ENCODE assay signal across 10 cellular contexts in the genomic region with DNA sequence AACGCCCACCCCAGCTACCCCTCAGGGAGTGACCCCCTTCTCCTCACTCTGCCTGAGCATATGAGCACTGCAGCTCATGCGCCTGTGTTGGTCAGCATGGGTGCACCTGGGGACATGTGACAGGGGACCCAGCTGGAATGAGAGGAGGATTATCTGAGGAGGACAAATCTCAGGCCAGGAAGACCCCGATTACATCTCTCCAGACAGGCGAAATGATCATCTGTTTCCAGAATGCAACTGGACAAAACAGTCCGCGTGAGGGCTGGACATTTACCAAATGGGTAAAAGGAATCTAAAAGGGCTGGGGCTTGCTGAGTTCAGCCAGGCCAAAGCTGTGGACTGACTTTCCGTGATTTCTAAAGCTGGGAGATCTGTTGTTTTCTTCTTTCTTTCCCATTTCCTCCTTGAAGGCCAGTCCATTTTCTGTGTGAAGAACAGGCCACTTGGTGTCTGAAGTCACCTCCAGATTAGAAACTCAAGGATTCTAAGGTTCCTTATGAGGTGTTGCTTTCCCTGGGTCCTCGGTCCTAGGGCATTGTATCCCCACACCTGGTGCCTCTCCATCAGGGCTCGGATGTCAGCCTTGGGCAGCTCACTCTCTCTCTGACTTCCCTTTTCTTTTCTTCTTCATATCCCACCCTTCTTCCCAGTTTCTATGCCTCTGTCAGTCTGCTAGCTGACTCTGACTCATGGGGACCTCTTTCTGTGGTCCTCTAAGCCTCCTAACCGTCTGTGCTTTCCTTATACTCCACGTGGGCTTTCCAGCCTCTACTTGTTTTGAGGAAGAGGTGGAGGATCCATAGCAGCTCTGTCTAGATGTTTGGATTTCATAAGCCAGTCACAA. TPM values are rescaled to one million over a fixed set of nuclear protein-coding genes. Genes with fewer than 3 reads are reported as not detected.
DNase-seq lines count a peak whose midpoint lies in the region; ATAC-seq and TF ChIP-seq lines count a peak whose summit lies in the region.
"Had no signal": no experiment of that assay in that cellular context is flagged by ENCODE, and none has a peak within 500 bp of the region (broad histone marks: within the 10 kb centered on the region; RNA-seq: fewer than 3 reads in every experiment).

No MANE protein-coding gene starts in this region.

- peaks cover 29 to 70% of the 10 kb centered on the region in 2 donors for H3K27me3 Mint-ChIP-seq in effector memory CD8-positive, alpha-beta T cell

- H3K27me3 ChIP-seq in esophagus (ENCODE audit: control insufficient read depth in 1 of 2, insufficient read depth in 2 of 2, low read length in 2 of 2) = no peaks in the 10 kb centered on the region
- no peaks in the 10 kb centered on the region for H3K27me3 ChIP-seq in mesenchymal stem cell (ENCODE audit: control insufficient read depth in 1 of 2, insufficient read depth in 1 of 2, low read length in 2 of 2)

- H3K9me3 Mint-ChIP-seq in stimulated activated effector memory CD8-positive, alpha-beta T cell treated with anti-CD3 and anti-CD28 coated beads, Interleukin-12 subunit alpha, Interleukin-12 subunit beta, amount 100 ng/mL, for 72 hours = no peaks in the 10 kb centered on the region
- H3K9me3 Mint-ChIP-seq in effector memory CD8-positive, alpha-beta T cell = no peaks in the 10 kb centered on the region

- H3K36me3 ChIP-seq in esophagus (ENCODE audit: control insufficient read depth in 2 of 2, insufficient read depth in 2 of 2, low read length in 1 of 2) (no peaks in the 10 kb centered on the region), mesenchymal stem cell (ENCODE audit: control insufficient read depth in 1 of 2, insufficient read depth in 2 of 2, low read depth in 1 of 2, low read length in 2 of 2) (no peaks in the 10 kb centered on the region)

- H2BK120ac ChIP-seq in mesenchymal stem cell (ENCODE audit: low read depth, low read length) = peak overlapping the region; percentile 27

- no peak for TF ChIP-seq CTCF in VCaP (conservative IDR thresholded peaks at IDR 0.05)

- H3K9ac ChIP-seq in mesenchymal stem cell (ENCODE audit: low read length) = peak overlapping the region; percentile 74

- no peak overlapping the region for H3K4me2 ChIP-seq in mesenchymal stem cell (ENCODE audit: low read length, poor library complexity, severe bottlenecking)

- H3K27ac ChIP-seq in VCaP (peak overlapping the region; percentile 1; the same call in 1 of the 2 replicates), esophagus (ENCODE audit: low read depth in 2 of 2, low read length in 1 of 2) (peak overlapping the region; percentile 26 to 53), mesenchymal stem cell (ENCODE audit: low read length, poor library complexity, severe bottlenecking) (peak overlapping the region; percentile 55), temporal lobe (ENCODE audit: low read depth, low read length) (peak overlapping the region; percentile 45)

- H2AFZ ChIP-seq in mesenchymal stem cell (ENCODE audit: low read depth, low read length) = no peak overlapping the region

- no peak overlapping the region for H2AK5ac ChIP-seq in mesenchymal stem cell (ENCODE audit: low read length, severe bottlenecking)

- no peak for ATAC-seq in HG03108 (IDR thresholded peaks at IDR 0.05; ENCODE audit: unreplicated experiment)
- no peak for ATAC-seq in stimulated activated effector memory CD8-positive, alpha-beta T cell treated with anti-CD3 and anti-CD28 coated beads, Interleukin-12 subunit alpha, Interleukin-12 subunit beta, amount 100 ng/mL, for 72 hours
- no peak for ATAC-seq in effector memory CD8-positive, alpha-beta T cell (replicated peaks)

- H3K4me3 Mint-ChIP-seq in stimulated activated effector memory CD8-positive, alpha-beta T cell treated with anti-CD3 and anti-CD28 coated beads, Interleukin-12 subunit alpha, Interleukin-12 subunit beta, amount 100 ng/mL, for 72 hours = no peak overlapping the region
- H3K4me3 Mint-ChIP-seq in effector memory CD8-positive, alpha-beta T cell = no peak overlapping the region

- no peaks in the 10 kb centered on the region for H3K36me3 Mint-ChIP-seq in stimulated activated effector memory CD8-positive, alpha-beta T cell treated with anti-CD3 and anti-CD28 coated beads, Interleukin-12 subunit alpha, Interleukin-12 subunit beta, amount 100 ng/mL, for 72 hours
- H3K36me3 Mint-ChIP-seq in effector memory CD8-positive, alpha-beta T cell (ENCODE audit: insufficient read depth) = no peaks in the 10 kb centered on the region

- 58 to 63% methylated on average over 11 of the region's 11 CpGs for WGBS in esophagus, 2 donors
- WGBS in mesenchymal stem cell = 93% methylated on average over 10 of the region's 11 CpGs

- H3K14ac ChIP-seq in mesenchymal stem cell (ENCODE audit: low read length in 2 of 2) = no peak overlapping the region

- H3K9me3 ChIP-seq in esophagus (ENCODE audit: control insufficient read depth in 2 of 2, insufficient read depth in 1 of 2, low read depth in 1 of 2, low read length in 1 of 2) (no peaks in the 10 kb centered on the region), mesenchymal stem cell (ENCODE audit: control insufficient read depth, low read length) (no peaks in the 10 kb centered on the region)

- H3K23ac ChIP-seq in mesenchymal stem cell (ENCODE audit: low read length in 2 of 2) = no peak overlapping the region

- H3K4me3 ChIP-seq in esophagus (ENCODE audit: low read depth in 1 of 2, low read length in 2 of 2) (no peak overlapping the region), mesenchymal stem cell (ENCODE audit: insufficient read depth in 1 of 2, low read depth in 1 of 2, low read length in 2 of 2) (no peak overlapping the region)

- peak overlapping the region; percentile 2 for H4K8ac ChIP-seq in mesenchymal stem cell (ENCODE audit: low read length)

- no peak overlapping the region for H4K91ac ChIP-seq in mesenchymal stem cell (ENCODE audit: low read length)

- no peak overlapping the region for H3K27ac Mint-ChIP-seq in stimulated activated effector memory CD8-positive, alpha-beta T cell treated with anti-CD3 and anti-CD28 coated beads, Interleukin-12 subunit alpha, Interleukin-12 subunit beta, amount 100 ng/mL, for 72 hours
- H3K27ac Mint-ChIP-seq in effector memory CD8-positive, alpha-beta T cell = no peak overlapping the region

- no peak overlapping the region for H3K4ac ChIP-seq in mesenchymal stem cell (ENCODE audit: low read depth in 1 of 2, low read length in 2 of 2)

- peak overlapping the region; percentile 1 to 37 for H2BK12ac ChIP-seq in mesenchymal stem cell (ENCODE audit: low read length in 2 of 2)

- H2BK15ac ChIP-seq in mesenchymal stem cell (ENCODE audit: low read depth, poor library complexity, severe bottlenecking) = no peak overlapping the region

- H3K4me1 Mint-ChIP-seq in stimulated activated effector memory CD8-positive, alpha-beta T cell treated with anti-CD3 and anti-CD28 coated beads, Interleukin-12 subunit alpha, Interleukin-12 subunit beta, amount 100 ng/mL, for 72 hours = peaks cover 6% of the 10 kb centered on the region
- H3K4me1 Mint-ChIP-seq in effector memory CD8-positive, alpha-beta T cell (ENCODE audit: low read depth in 2 of 2) = no peaks in the 10 kb centered on the region

- H3K18ac ChIP-seq in mesenchymal stem cell (ENCODE audit: low read depth in 1 of 2, low read length in 2 of 2) = peak overlapping the region in 1 of 2 experiments; percentile 12

- H3K4me1 ChIP-seq in esophagus (ENCODE audit: control insufficient read depth in 2 of 2, insufficient read depth in 2 of 2, low read length in 1 of 2) = no peaks in the 10 kb centered on the region
- peaks cover 23% of the 10 kb centered on the region for H3K4me1 ChIP-seq in mesenchymal stem cell (ENCODE audit: control insufficient read depth, insufficient read depth, low read depth, low read length)

- no peak overlapping the region for H2BK5ac ChIP-seq in mesenchymal stem cell (ENCODE audit: low read depth, low read length, poor library complexity, severe bottlenecking)

- DNase-seq in mesenchymal stem cell = peak; percentile 36
- DNase-seq in NCI-H1930 (lab: John Stamatoyannopoulos, UW) = no peak
- no peak for DNase-seq in stimulated activated effector memory CD8-positive, alpha-beta T cell treated with anti-CD3 and anti-CD28 coated beads, Interleukin-12 subunit alpha, Interleukin-12 subunit beta, amount 100 ng/mL, for 72 hours (ENCODE audit: low spot score in 2 of 2)
- DNase-seq in effector memory CD8-positive, alpha-beta T cell = no peak
- DNase-seq: activated CD4-positive, alpha-beta T cell treated with anti-CD3 and anti-CD28 coated beads for 48 hours; NCI-H226 had no signal

- no peaks in the 10 kb centered on the region for H3K79me1 ChIP-seq in mesenchymal stem cell (replicated peaks; ENCODE audit: low read length, poor library complexity, severe bottlenecking)

RNA-seq across cellular contexts. Expression of gene PLTP, which starts 8.2 kb away (rescaled TPM):
- polyA plus RNA-seq in esophagus = 10 to 100 TPM; 27.0 to 27.2 TPM
- polyA plus RNA-seq in mesenchymal stem cell (2013, experiment 1 of 2) = 175 TPM
- polyA plus RNA-seq in mesenchymal stem cell (2013, experiment 2 of 2) = 164 TPM
- total RNA-seq in temporal lobe = 18.2 TPM

RNA-seq across cellular contexts. Expression of gene PCIF1, which starts 14.3 kb away (rescaled TPM):
- 10 to 100 TPM; 18.0 to 20.9 TPM for polyA plus RNA-seq in esophagus
- polyA plus RNA-seq in mesenchymal stem cell (2013, experiment 1 of 2) = 16.7 TPM
- 17.3 TPM for polyA plus RNA-seq in mesenchymal stem cell (2013, experiment 2 of 2)
- 14.5 TPM for total RNA-seq in temporal lobe

RNA-seq across cellular contexts. Expression of gene CTSA, which starts 29.0 kb away (rescaled TPM):
- polyA plus RNA-seq in esophagus = 10 to 100 TPM; 43.6 to 55.0 TPM
- 373 TPM for polyA plus RNA-seq in mesenchymal stem cell (2013, experiment 1 of 2)
- 366 TPM for polyA plus RNA-seq in mesenchymal stem cell (2013, experiment 2 of 2)
- 10.3 TPM for total RNA-seq in temporal lobe

RNA-seq across cellular contexts. Expression of gene NEURL2, which starts 29.2 kb away (rescaled TPM):
- polyA plus RNA-seq in esophagus = 1 to 10 TPM; 1.4 to 2.5 TPM
- 4.3 TPM for polyA plus RNA-seq in mesenchymal stem cell (2013, experiment 1 of 2)
- polyA plus RNA-seq in mesenchymal stem cell (2013, experiment 2 of 2) = 3.6 TPM
- 3.2 TPM for total RNA-seq in temporal lobe

RNA-seq across cellular contexts. Expression of gene SPATA25, which starts 32.8 kb away (rescaled TPM):
- under 1 TPM; 0.76 to 0.96 TPM for polyA plus RNA-seq in esophagus
- 0.39 TPM for polyA plus RNA-seq in mesenchymal stem cell (2013, experiment 1 of 2)
- polyA plus RNA-seq in mesenchymal stem cell (2013, experiment 2 of 2) = 0.38 TPM
- 0.25 TPM for total RNA-seq in temporal lobe

Comparison
In these comparisons a context has a peak if more than half of its experiments do, and no peak if none do; other contexts are left out.
1. H3K27ac ChIP-seq: peak in every context shown above with its lines; median percentile 55 in mesenchymal stem cell; 45 in temporal lobe; 40 in esophagus; 1 in VCaP.